25 cellular contexts compared by ENCODE assay signal in the genomic region with DNA sequence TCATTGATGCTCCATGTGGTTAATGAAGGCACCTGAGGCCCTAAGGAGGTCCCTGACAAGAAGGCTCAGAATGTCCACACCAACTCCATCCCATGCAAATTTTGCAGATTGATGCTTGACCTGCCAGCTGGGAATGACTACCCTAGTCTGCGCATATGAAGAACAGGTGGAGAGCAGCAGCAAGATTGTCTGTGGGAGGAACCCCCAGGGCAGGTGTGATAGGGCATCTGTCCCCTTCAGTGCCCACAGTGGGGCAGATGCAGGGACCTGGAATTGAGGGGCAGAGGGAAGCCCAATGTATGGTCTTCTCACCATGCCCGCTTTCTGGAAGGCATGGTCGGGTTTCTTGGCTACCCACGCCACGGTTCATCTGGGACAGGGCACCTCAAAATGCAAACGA.
DNase-seq lines count a peak whose midpoint lies in the region; ATAC-seq and TF ChIP-seq lines count a peak whose summit lies in the region.
"Had no signal": no experiment of that assay in that cellular context is flagged by ENCODE, and none has a peak within 500 bp of the region (broad histone marks: within the 10 kb centered on the region; RNA-seq: fewer than 3 reads in every experiment).

No MANE protein-coding gene starts in this region.

- H3K9me3 ChIP-seq in right atrium auricular region = no peaks in the 10 kb centered on the region
- H3K9me3 ChIP-seq in RWPE2 (ENCODE audit: severe bottlenecking) = no peaks in the 10 kb centered on the region
- H3K9me3 ChIP-seq: HAP-1 had no signal

- intact Hi-C loops in cardiac septum (cut with DNase I) = no loop called here

- DNase-seq in cardiac septum (ENCODE audit: low spot score) (peak; percentile 63), right atrium auricular region (ENCODE audit: low spot score) (no peak), RWPE2 (ENCODE audit: low spot score) (peak; percentile 43), left lobe of liver (ENCODE audit: low spot score) (peak; percentile 26), SKM-1 (lab: John Stamatoyannopoulos, UW; ENCODE audit: unreplicated experiment) (no peak), CD1c-positive myeloid dendritic cell (ENCODE audit: extremely low spot score) (no peak)
- DNase-seq: C1 segment of cervical spinal cord; CD8-positive, alpha-beta memory T cell; DMS 273 treated with DMSO at 0.1 percent for 48 hours; DMS79; EL; GDM1; HFFc6; KG1; MM.1S; NCI-H1694; NCI-H2081; NCI-H2227 treated with DMSO at 0.1 percent for 48 hours; NCI-H526 treated with DMSO at 0.1 percent for 48 hours; RPMI8226; SHP77 had no signal

- H3K4me1 ChIP-seq in right atrium auricular region (no peaks in the 10 kb centered on the region), RWPE2 (ENCODE audit: insufficient read depth, poor library complexity, severe bottlenecking) (no peaks in the 10 kb centered on the region)
- H3K4me1 ChIP-seq: HAP-1 had no signal

- no peaks in the 10 kb centered on the region for H3K36me3 Mint-ChIP-seq in stimulated activated memory B cell treated with anti-CD40 and anti-IgM and Interleukin-4, amounts not matched to agents 10 μg/mL and 1 μg/mL and 100 μg/mL, for 72 hours
- H3K36me3 Mint-ChIP-seq: CD8-positive, alpha-beta memory T cell had no signal

- H3K4me3 ChIP-seq in right atrium auricular region (no peak overlapping the region), RWPE2 (ENCODE audit: severe bottlenecking) (no peak overlapping the region)
- H3K4me3 ChIP-seq: GM12878, GM23338, HAP-1 had no signal

- H3K27ac ChIP-seq in right atrium auricular region (no peak overlapping the region), RWPE2 (ENCODE audit: poor library complexity, severe bottlenecking) (no peak overlapping the region)

- H3K36me3 ChIP-seq in right atrium auricular region = no peaks in the 10 kb centered on the region
- no peaks in the 10 kb centered on the region for H3K36me3 ChIP-seq in RWPE2 (ENCODE audit: low read depth)
- H3K36me3 ChIP-seq: HAP-1 had no signal

- ATAC-seq in RWPE2 (ENCODE audit: low read depth) = no peak
- no peak for ATAC-seq in left lobe of liver
- no peak for ATAC-seq in stimulated activated memory B cell treated with anti-CD40 and anti-IgM and Interleukin-4, amounts not matched to agents 10 μg/mL and 1 μg/mL and 100 μg/mL, for 72 hours
- ATAC-seq: GM12878 had no signal

- no peaks in the 10 kb centered on the region for H3K27me3 ChIP-seq in right atrium auricular region
- H3K27me3 ChIP-seq in RWPE2 (ENCODE audit: insufficient read depth, poor library complexity, severe bottlenecking) = no peaks in the 10 kb centered on the region

- TF ChIP-seq CTCF in right atrium auricular region (IDR thresholded peaks at IDR 0.05) (no peak), RWPE2 (IDR thresholded peaks at IDR 0.05; ENCODE audit: poor library complexity, severe bottlenecking) (no peak)

- H3K4me3 Mint-ChIP-seq in stimulated activated memory B cell treated with anti-CD40 and anti-IgM and Interleukin-4, amounts not matched to agents 10 μg/mL and 1 μg/mL and 100 μg/mL, for 72 hours = no peak overlapping the region
- H3K4me3 Mint-ChIP-seq: CD8-positive, alpha-beta memory T cell; GM23338; HFFc6 had no signal

- H3K27me3 Mint-ChIP-seq in stimulated activated memory B cell treated with anti-CD40 and anti-IgM and Interleukin-4, amounts not matched to agents 10 μg/mL and 1 μg/mL and 100 μg/mL, for 72 hours = no peaks in the 10 kb centered on the region
- H3K27me3 Mint-ChIP-seq: CD8-positive, alpha-beta memory T cell had no signal

- no peaks in the 10 kb centered on the region for H3K4me1 Mint-ChIP-seq in stimulated activated memory B cell treated with anti-CD40 and anti-IgM and Interleukin-4, amounts not matched to agents 10 μg/mL and 1 μg/mL and 100 μg/mL, for 72 hours
- H3K4me1 Mint-ChIP-seq: CD8-positive, alpha-beta memory T cell; GM23338 had no signal

- H3K9me3 Mint-ChIP-seq in stimulated activated memory B cell treated with anti-CD40 and anti-IgM and Interleukin-4, amounts not matched to agents 10 μg/mL and 1 μg/mL and 100 μg/mL, for 72 hours = no peaks in the 10 kb centered on the region
- H3K9me3 Mint-ChIP-seq: CD8-positive, alpha-beta memory T cell; GM23338; HFFc6 had no signal

- no peak overlapping the region for H3K27ac Mint-ChIP-seq in stimulated activated memory B cell treated with anti-CD40 and anti-IgM and Interleukin-4, amounts not matched to agents 10 μg/mL and 1 μg/mL and 100 μg/mL, for 72 hours
- H3K27ac Mint-ChIP-seq: GM23338, HFFc6 had no signal

Comparison
In these comparisons a context has a peak if more than half of its experiments do, and no peak if none do; other contexts are left out.
1. DNase-seq: peak in cardiac septum (single experiment), RWPE2 (single experiment) and left lobe of liver (single experiment); none in right atrium auricular region (single experiment), SKM-1 (single experiment) and CD1c-positive myeloid dendritic cell (single experiment).